9 cellular contexts compared by ENCODE assay signal in the genomic region with DNA sequence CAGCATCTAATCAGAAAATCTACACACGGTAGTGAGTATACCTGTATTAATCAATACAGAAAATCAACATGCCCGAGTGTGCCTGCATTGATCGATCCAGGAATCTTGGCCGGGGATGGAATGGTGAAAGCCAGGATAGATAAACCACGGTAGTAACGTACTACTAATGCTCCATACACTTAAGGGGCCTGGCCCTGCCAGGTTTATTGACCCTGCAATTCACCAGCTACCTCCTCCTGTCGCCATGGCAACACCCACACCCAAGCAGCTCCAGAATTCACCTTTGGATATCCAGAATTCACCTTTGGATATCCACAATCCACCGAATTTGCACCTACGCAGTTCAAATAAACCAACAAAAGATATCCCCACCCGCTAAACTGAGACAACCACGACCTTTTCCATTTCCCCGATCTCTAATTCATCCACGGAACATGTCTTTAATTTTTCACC. TPM values are rescaled to one million over a fixed set of nuclear protein-coding genes. Genes with fewer than 3 reads are reported as not detected.
DNase-seq lines count a peak whose midpoint lies in the region; ATAC-seq and TF ChIP-seq lines count a peak whose summit lies in the region.
"Had no signal": no experiment of that assay in that cellular context is flagged by ENCODE, and none has a peak within 500 bp of the region (broad histone marks: within the 10 kb centered on the region; RNA-seq: fewer than 3 reads in every experiment).

No MANE protein-coding gene starts in this region.

- H3K9me3 ChIP-seq in testis: no peaks in the 10 kb centered on the region

- no peaks in the 10 kb centered on the region for H3K36me3 ChIP-seq in testis (ENCODE audit: low read depth, missing control alignments)

- no peak for TF ChIP-seq CTCF in GM12875 (IDR thresholded peaks at IDR 0.05; ENCODE audit: borderline replicate concordance, insufficient read depth, low read depth, low read length)
- no peak for TF ChIP-seq CTCF in astrocyte of the spinal cord (IDR thresholded peaks at IDR 0.05; ENCODE audit: low read depth, low read length)
- TF ChIP-seq CTCF in testis (IDR thresholded peaks at IDR 0.05): no peak

- in situ Hi-C loops in astrocyte of the spinal cord (cut with HindIII; ENCODE audit: low sequenced_read_pairs): no loop called here

- 10 to 19% methylated on average over 13 of the region's 13 CpGs for WGBS in testis, 2 donors

- H3K4me1 ChIP-seq in testis: peaks cover 34% of the 10 kb centered on the region

- intact Hi-C loops in testis (cut with DNase I; ENCODE audit: low total_unique reads): no loop called here

- no peak for TF ChIP-seq POLR2A in testis (IDR thresholded peaks at IDR 0.05)

- no peaks in the 10 kb centered on the region for H3K27me3 ChIP-seq in testis

- DNase-seq in NCI-H2029 (lab: John Stamatoyannopoulos, UW): peak; percentile 70
- DNase-seq in astrocyte of the spinal cord (ENCODE audit: low read depth, low spot score): no peak
- DNase-seq in islet precursor cell: peak; percentile 69
- DNase-seq in testis: peak; percentile 77
- no peak for DNase-seq in GM19240 (ENCODE audit: insufficient read length, low spot score)
- DNase-seq: activated B cell treated with CpG ODN at 0.5 μM for 24 hours had no signal

- ATAC-seq in GM19035 (IDR thresholded peaks at IDR 0.05; ENCODE audit: unreplicated experiment) (no peak), GM19463 (IDR thresholded peaks at IDR 0.05; ENCODE audit: unreplicated experiment) (no peak)

- peak overlapping the region; percentile 99 for H3K27ac ChIP-seq in testis

- peak overlapping the region; percentile 72 for H3K4me3 ChIP-seq in GM12875 (ENCODE audit: low read depth, low read length)
- H3K4me3 ChIP-seq in astrocyte of the spinal cord (ENCODE audit: low read depth, low read length): peak overlapping the region; percentile 62
- peak overlapping the region; percentile 74 to 79 for H3K4me3 ChIP-seq in testis

RNA-seq across cellular contexts. Expression of a gene that starts 14.8 kb away (rescaled TPM):
- total RNA-seq in testis: 100 to 1,000 TPM; 428 to 526 TPM
- polyA plus RNA-seq in testis (ENCODE audit: insufficient read depth, low read depth, low replicate concordance): 379 TPM

RNA-seq across cellular contexts. Expression of a gene that starts 50.3 kb away (rescaled TPM):
- total RNA-seq in testis: 10 to 100 TPM; 31.3 to 34.8 TPM
- 16.7 TPM for polyA plus RNA-seq in testis (ENCODE audit: insufficient read depth, low read depth, low replicate concordance)

Comparison
In these comparisons a context has a peak if more than half of its experiments do, and no peak if none do; other contexts are left out.
1. DNase-seq: peak in NCI-H2029 (single experiment), islet precursor cell (single experiment) and testis (single experiment); none in astrocyte of the spinal cord (single experiment) and GM19240 (single experiment).
2. Peak in every context shown above with its lines, with median percentiles within 50 percentile points of each other: H3K4me3 ChIP-seq.